In the genomic region with DNA sequence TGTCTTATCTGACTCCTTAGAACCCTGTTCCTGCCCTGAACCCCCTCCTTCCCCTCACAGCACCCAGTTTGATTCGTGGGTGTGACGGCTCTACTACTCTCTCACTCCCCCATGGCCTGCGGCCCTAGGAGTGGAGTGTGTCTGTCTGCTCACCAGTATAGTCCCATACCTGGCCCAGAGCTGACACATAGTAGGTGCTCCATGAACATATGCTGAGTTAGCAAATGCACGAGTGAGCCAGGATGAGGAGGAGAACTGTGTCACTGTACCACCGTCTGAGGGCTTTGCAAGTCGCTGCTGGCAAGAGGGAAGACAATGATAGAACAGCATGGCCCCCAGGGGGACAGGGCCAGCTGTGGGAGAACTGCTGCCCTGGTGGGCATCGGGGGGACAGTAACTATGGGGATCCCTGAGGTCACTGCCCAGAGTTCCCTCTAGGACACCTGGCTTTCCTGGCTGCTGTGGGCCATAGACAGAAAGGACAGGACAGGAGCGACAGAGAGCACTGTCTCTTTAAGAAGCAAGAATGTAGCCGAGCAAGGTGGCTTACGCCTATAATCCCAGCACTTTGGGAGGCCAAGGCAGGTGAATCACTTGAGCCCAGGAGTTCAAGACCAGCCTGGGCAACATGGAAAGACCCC, we compare ENCODE assay signal across 2 cellular contexts.
TF ChIP-seq lines count a peak whose summit lies in the region.

No MANE protein-coding gene starts in this region.

TF ChIP-seq in A549, 52 proteins besides CTCF, POLR2A, EP300 and RAD21:
- TF ChIP-seq RNF2 (IDR thresholded peaks at IDR 0.05; ENCODE audit: borderline replicate concordance, low read depth), result no peak
- no peak for TF ChIP-seq HOXA7 (CRISPR knock-in tag; IDR thresholded peaks at IDR 0.05)
- peak; percentile 66 for TF ChIP-seq MAFK (IDR thresholded peaks at IDR 0.05; ENCODE audit: partially characterized antibody)
- TF ChIP-seq, protein P1, sequence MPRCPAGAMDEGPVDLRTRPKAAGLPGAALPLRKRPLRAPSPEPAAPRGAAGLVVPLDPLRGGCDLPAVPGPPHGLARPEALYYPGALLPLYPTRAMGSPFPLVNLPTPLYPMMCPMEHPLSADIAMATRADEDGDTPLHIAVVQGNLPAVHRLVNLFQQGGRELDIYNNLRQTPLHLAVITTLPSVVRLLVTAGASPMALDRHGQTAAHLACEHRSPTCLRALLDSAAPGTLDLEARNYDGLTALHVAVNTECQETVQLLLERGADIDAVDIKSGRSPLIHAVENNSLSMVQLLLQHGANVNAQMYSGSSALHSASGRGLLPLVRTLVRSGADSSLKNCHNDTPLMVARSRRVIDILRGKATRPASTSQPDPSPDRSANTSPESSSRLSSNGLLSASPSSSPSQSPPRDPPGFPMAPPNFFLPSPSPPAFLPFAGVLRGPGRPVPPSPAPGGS (IDR thresholded peaks at IDR 0.05), result no peak

TF ChIP-seq in H1, 55 proteins besides CTCF, POLR2A, EP300 and RAD21:
- no peak for TF ChIP-seq RBBP5 (IDR thresholded peaks at IDR 0.05; ENCODE audit: borderline replicate concordance, low read depth, low read length)
- TF ChIP-seq NANOG (IDR thresholded peaks at IDR 0.05; ENCODE audit: insufficient read depth, low read depth, low read length, poor library complexity, severe bottlenecking), result no peak
- no peak for TF ChIP-seq YY1 (IDR thresholded peaks at IDR 0.05; ENCODE audit: low read depth, low read length)
- TF ChIP-seq, protein P2, sequence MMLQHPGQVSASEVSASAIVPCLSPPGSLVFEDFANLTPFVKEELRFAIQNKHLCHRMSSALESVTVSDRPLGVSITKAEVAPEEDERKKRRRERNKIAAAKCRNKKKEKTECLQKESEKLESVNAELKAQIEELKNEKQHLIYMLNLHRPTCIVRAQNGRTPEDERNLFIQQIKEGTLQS (IDR thresholded peaks at IDR 0.05; ENCODE audit: insufficient read depth, low read depth, low read length), result no peak
- TF ChIP-seq KDM4A (IDR thresholded peaks at IDR 0.05; ENCODE audit: low read depth, low read length, severe bottlenecking), result no peak
- no peak for TF ChIP-seq CBX5 (IDR thresholded peaks at IDR 0.05; ENCODE audit: low read depth, low read length)
- no peak for TF ChIP-seq POU5F1 (IDR thresholded peaks at IDR 0.05; ENCODE audit: low read depth, low read length)
- no peak for TF ChIP-seq CTBP2 (IDR thresholded peaks at IDR 0.05; ENCODE audit: borderline replicate concordance, insufficient read depth, insufficient read length, low read length)
- no peak for TF ChIP-seq GTF2F1 (IDR thresholded peaks at IDR 0.05; ENCODE audit: borderline replicate concordance, low read depth, low read length)
